In genomic region chr3:13505147-13506130, GRCh38 we compare ENCODE assay signal across 17 cellular contexts. TPM values are rescaled to one million over a fixed set of nuclear protein-coding genes. Genes with fewer than 3 reads are reported as not detected.
DNase-seq lines count a peak whose midpoint lies in the region; ATAC-seq and TF ChIP-seq lines count a peak whose summit lies in the region.
"Had no signal": no experiment of that assay in that cellular context is flagged by ENCODE, and none has a peak within 500 bp of the region (broad histone marks: within the 10 kb centered on the region; RNA-seq: fewer than 3 reads in every experiment).

No MANE protein-coding gene starts in this region.

- H3K9me3 ChIP-seq in PC-3 (ENCODE audit: low read length) (no peaks in the 10 kb centered on the region), spleen (no peaks in the 10 kb centered on the region), tibial artery (no peaks in the 10 kb centered on the region)

- no peak for TF ChIP-seq POLR2A in spleen (IDR thresholded peaks at IDR 0.05)

- POLR2A ChIA-PET in PC-3 (lab: Charles Lee; ENCODE audit: unreplicated experiment) (no interaction called here), RWPE1 (lab: Yijun Ruan, JAX; ENCODE audit: low non-redundant PET) (no interaction called here)

- no peaks in the 10 kb centered on the region for H4K20me1 ChIP-seq in PC-3 (ENCODE audit: low read length)

- no peak overlapping the region for H2BK15ac ChIP-seq in mesendoderm (replicated peaks; ENCODE audit: low read depth)

- H3K27ac ChIP-seq in PC-3 (ENCODE audit: low read length) (peak overlapping the region; percentile 60), RWPE1 (peak overlapping the region; percentile 91), mesendoderm (ENCODE audit: low read depth, low read length) (no peak overlapping the region), spleen (no peak overlapping the region), tibial artery (no peak overlapping the region)

- BruUV-seq in PC-3 (replicated peaks; lab: Mats Ljungman, UMichigan), result no TSS peak

- no peak overlapping the region for H3K4me2 ChIP-seq in PC-3 (ENCODE audit: low read length)
- H3K4me2 ChIP-seq in mesendoderm (ENCODE audit: low read length), result no peak overlapping the region

- no peak overlapping the region for H4K8ac ChIP-seq in mesendoderm (ENCODE audit: low read depth, low read length)

- H3K4me1 ChIP-seq in PC-3 (ENCODE audit: insufficient read depth, low read length), result peaks cover 34% of the 10 kb centered on the region
- H3K4me1 ChIP-seq in mesendoderm (ENCODE audit: control insufficient read depth, low read depth, low read length), result no peaks in the 10 kb centered on the region
- H3K4me1 ChIP-seq in spleen, result peaks cover 0 to 12% (median 3%) of the 10 kb centered on the region in 6 donors
- H3K4me1 ChIP-seq in tibial artery, result peaks cover 0 to 7% (median 0%) of the 10 kb centered on the region in 4 donors

- H2BK5ac ChIP-seq in mesendoderm (ENCODE audit: low read length), result no peak overlapping the region

- no peak overlapping the region for H2BK120ac ChIP-seq in mesendoderm (ENCODE audit: low read depth, low read length)

- H3K9me2 ChIP-seq in PC-3 (replicated peaks; ENCODE audit: low read length), result no peaks in the 10 kb centered on the region

- peak overlapping the region; percentile 15 for H3K56ac ChIP-seq in mesendoderm (ENCODE audit: low read length)

- peak overlapping the region; percentile 46 for H3K9ac ChIP-seq in PC-3 (ENCODE audit: low read length)
- no peak overlapping the region for H3K9ac ChIP-seq in mesendoderm (ENCODE audit: low read length)

- WGBS in mesendoderm (ENCODE audit: extremely low coverage, insufficient coverage, low lambda C conversion rate), result no CpG with 5 or more reads among the region's 16 CpGs
- WGBS in spleen, 5 donors, result 83 to 95% (median 90%) methylated on average over 7 to 16 of the region's 16 CpGs

- H2AFZ ChIP-seq in PC-3 (ENCODE audit: low read length), result no peak overlapping the region

- CTCF ChIA-PET in PC-3 (lab: Charles Lee) (interaction anchor here (1.1 kb wide), 1 partner anchor 143 kb away, joined by 3 read pairs; no protein-coding TSS in a partner anchor), RWPE1 (lab: Yijun Ruan, JAX) (interaction anchor here (1.1 kb wide), 1 partner anchor 10 kb away, joined by 5 read pairs; no protein-coding TSS in a partner anchor)

- intact Hi-C loops in PC-3 (cut with micrococcal nuclease), result no loop called here
- intact Hi-C loops in spleen (cut with DNase I; ENCODE audit: low total_unique reads), result no loop called here
- intact Hi-C loops in tibial artery (cut with DNase I; ENCODE audit: low total_unique reads), result no loop called here

- ATAC-seq in PC-3, result no peak
- no peak for ATAC-seq in GM18498 (IDR thresholded peaks at IDR 0.05; ENCODE audit: unreplicated experiment)

- H2AK5ac ChIP-seq in mesendoderm (ENCODE audit: low read length), result no peak overlapping the region

- no peaks in the 10 kb centered on the region for H3K79me1 ChIP-seq in mesendoderm (ENCODE audit: low read length)

- no peaks in the 10 kb centered on the region for H3F3A ChIP-seq in PC-3 (ENCODE audit: low read length, unreplicated experiment)

- no peak overlapping the region for H3K23ac ChIP-seq in mesendoderm (ENCODE audit: low read length)

- H3K4me3 ChIP-seq in PC-3 (ENCODE audit: low read length) (no peak overlapping the region), mesendoderm (ENCODE audit: low read length) (no peak overlapping the region), spleen (no peak overlapping the region), tibial artery (no peak overlapping the region)

- H3K27me3 ChIP-seq in PC-3 (ENCODE audit: low read length), result no peaks in the 10 kb centered on the region
- no peaks in the 10 kb centered on the region for H3K27me3 ChIP-seq in mesendoderm (ENCODE audit: insufficient read depth, low read length, poor library complexity)
- no peaks in the 10 kb centered on the region for H3K27me3 ChIP-seq in spleen (replicated peaks in 1 of 7)
- H3K27me3 ChIP-seq in tibial artery, result no peaks in the 10 kb centered on the region

- no peak for TF ChIP-seq CTCF in PC-3 (conservative IDR thresholded peaks at IDR 0.05; ENCODE audit: low read depth, low read length)
- TF ChIP-seq CTCF in RWPE1 (conservative IDR thresholded peaks at IDR 0.05; ENCODE audit: low read depth), result no peak
- no peak for TF ChIP-seq CTCF in spleen (IDR thresholded peaks at IDR 0.05 in 8 of 11, conservative IDR thresholded peaks at IDR 0.05 in 3 of 11)
- no peak for TF ChIP-seq CTCF in tibial artery (IDR thresholded peaks at IDR 0.05)

- no peaks in the 10 kb centered on the region for H3K36me3 ChIP-seq in PC-3 (ENCODE audit: low read depth, low read length)
- H3K36me3 ChIP-seq in mesendoderm (ENCODE audit: control insufficient read depth, insufficient read depth, low read length), result no peaks in the 10 kb centered on the region
- peaks cover 0 to 16% (median 0%) of the 10 kb centered on the region in 6 donors for H3K36me3 ChIP-seq in spleen
- peaks cover 0 to 47% (median 25%) of the 10 kb centered on the region in 3 donors for H3K36me3 ChIP-seq in tibial artery

- no peak overlapping the region for H3K18ac ChIP-seq in mesendoderm (ENCODE audit: low read length)

- no peak overlapping the region for H3K4ac ChIP-seq in mesendoderm (ENCODE audit: low read depth, low read length)

- DNase-seq in PC-3 (no peak), RWPE1 (ENCODE audit: low spot score) (no peak), mesendoderm (no peak), spleen (peak; percentile 68), tibial artery (no peak), AG08396 (ENCODE audit: low spot score) (no peak)
- DNase-seq: ACHN, DND-41, KG1, MV-4-11, NCI-H1694 treated with DMSO at 0.1 percent for 48 hours, NCI-H2227 treated with DMSO at 0.1 percent for 48 hours, NCI-H524, NCI-H82 had no signal

- H3K79me2 ChIP-seq in PC-3 (ENCODE audit: low read length) (no peaks in the 10 kb centered on the region), mesendoderm (ENCODE audit: control insufficient read depth, insufficient read depth, low read length) (no peaks in the 10 kb centered on the region)

- H4K5ac ChIP-seq in mesendoderm (ENCODE audit: low read length), result no peak overlapping the region

RNA-seq across cellular contexts. Expression of gene HDAC11, which starts 25.3 kb away (rescaled TPM):
- total RNA-seq in PC-3 (2014; rRNA removed), result 21.8 and 24.2 TPM in 2 replicates
- polyA plus RNA-seq in mesendoderm (2013, experiment 1 of 2), result 2.6 TPM
- polyA plus RNA-seq in mesendoderm (2013, experiment 2 of 2), result 3.4 TPM
- 10 to 100 TPM in 2 of 7 donors, 1 to 10 TPM in 5; 4.2 to 11.2 (median 6.3) TPM for total RNA-seq in spleen
- 1 to 10 TPM; 2.5 to 6.5 (median 3.3) TPM for polyA plus RNA-seq in spleen

RNA-seq across cellular contexts. Expression of gene FBLN2, which starts 43.5 kb away (rescaled TPM):
- 0.11 and 2.1 TPM in 2 replicates for total RNA-seq in PC-3 (2014; rRNA removed)
- 5.7 TPM for polyA plus RNA-seq in mesendoderm (2013, experiment 1 of 2)
- 5.4 TPM for polyA plus RNA-seq in mesendoderm (2013, experiment 2 of 2)
- total RNA-seq in spleen, result 10 to 100 TPM in 4 of 7 donors, 1 to 10 TPM in 3; 6.1 to 28.2 (median 17.4) TPM
- polyA plus RNA-seq in spleen, result 10 to 100 TPM in 1 of 3 donors, 1 to 10 TPM in 2; 8.9 to 15.9 (median 9.1) TPM
- total RNA-seq: H4 had no signal
- polyA plus RNA-seq: CD14-positive monocyte had no signal

Comparison
In these comparisons a context has a peak if more than half of its experiments do, and no peak if none do; other contexts are left out.
1. H3K27ac ChIP-seq: peak in PC-3 (single experiment) and RWPE1 (single experiment); none in mesendoderm (single experiment), spleen (0 of 8) and tibial artery (0 of 2).